In the genomic region with DNA sequence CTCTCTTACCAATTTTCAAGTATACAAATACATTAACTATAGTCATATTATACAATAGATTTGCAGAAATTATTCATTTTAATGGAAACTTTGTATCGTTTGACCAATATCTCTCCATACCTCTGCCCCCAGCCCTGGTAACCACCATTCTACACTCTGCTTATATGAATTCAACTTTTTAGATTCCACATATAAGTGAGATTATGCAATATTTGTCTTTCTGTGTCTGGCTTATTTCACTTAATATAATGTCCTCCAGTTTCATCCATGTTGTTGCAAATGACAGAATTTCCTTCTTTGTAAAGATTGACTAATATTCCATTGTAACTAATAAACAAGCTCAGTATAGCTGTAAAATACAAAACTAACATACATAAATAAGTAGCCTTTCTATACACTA, we compare ENCODE assay signal across 8 cellular contexts. TPM values are rescaled to one million over a fixed set of nuclear protein-coding genes. Genes with fewer than 3 reads are reported as not detected.
"Had no signal": no experiment of that assay in that cellular context is flagged by ENCODE, and none has a peak within 500 bp of the region (broad histone marks: within the 10 kb centered on the region; RNA-seq: fewer than 3 reads in every experiment).

No MANE protein-coding gene starts in this region.

- H3K4me3 ChIP-seq: GM23338 had no signal

- H3K36me3 Mint-ChIP-seq: IgD-negative memory B cell had no signal

- H3K27ac Mint-ChIP-seq: GM23338, H9, IgD-negative memory B cell had no signal

- H3K4me1 Mint-ChIP-seq: GM23338, H9, IgD-negative memory B cell had no signal

- ATAC-seq: GM23338 had no signal

- H3K4me2 ChIP-seq: GM23338 had no signal

- H2AFZ ChIP-seq: GM23338 had no signal

- H3K9me3 Mint-ChIP-seq: GM23338, H9 had no signal

- DNase-seq: H9, HCEC 1CT, KG1 had no signal

- FAIRE-seq: H1, H54, HTR-8/SVneo had no signal

- H3K4me3 Mint-ChIP-seq: GM23338, H9, IgD-negative memory B cell had no signal

RNA-seq across cellular contexts. Expression of gene A1CF, which starts 55.4 kb away (rescaled TPM):
- total RNA-seq: GM23338, H1, H9 had no signal
- polyA plus RNA-seq: H1, IgD-negative memory B cell had no signal
